ENCODE assay signal across 28 cellular contexts in genomic region chr2:54935389-54935788, GRCh38.
"Had no signal": no experiment of that assay in that cellular context is flagged by ENCODE, and none has a peak within 500 bp of the region (broad histone marks: within the 10 kb centered on the region; RNA-seq: fewer than 3 reads in every experiment).

No MANE protein-coding gene starts in this region.

- H3K27ac ChIP-seq: colonic mucosa, coronary artery, dorsolateral prefrontal cortex, epithelial cell of prostate, esophagus muscularis mucosa, foreskin keratinocyte, gastrocnemius medialis, gastroesophageal sphincter, heart left ventricle, heart right ventricle had no signal

- ATAC-seq: effector memory CD8-positive, alpha-beta T cell; esophagus mucosa; foreskin keratinocyte; gastrocnemius medialis; gastroesophageal sphincter; heart left ventricle; heart right ventricle had no signal

- H3K9me3 ChIP-seq: colonic mucosa, gastrocnemius medialis had no signal

- H3K36me3 ChIP-seq: colonic mucosa, esophagus muscularis mucosa, esophagus squamous epithelium, gastrocnemius medialis, gastroesophageal sphincter, heart left ventricle, heart right ventricle had no signal

- H3K4me1 ChIP-seq: colonic mucosa, esophagus muscularis mucosa, foreskin keratinocyte, gastroesophageal sphincter, heart left ventricle, heart right ventricle had no signal

- FAIRE-seq: colon, endometrium, endothelial cell of umbilical vein, frontal cortex had no signal

- DNase-seq: colonic mucosa; cortex of kidney; dermis blood vessel endothelial cell; dorsolateral prefrontal cortex; effector CD4-positive, alpha-beta T cell; effector CD8-positive, alpha-beta T cell; effector memory CD4-positive, alpha-beta T cell; effector memory CD8-positive, alpha-beta T cell; endodermal cell; erythroblast; esophagus squamous epithelium; foreskin fibroblast; foreskin keratinocyte; foreskin melanocyte; gastrocnemius medialis; glutamatergic neuron; head of caudate nucleus; heart left ventricle; heart right ventricle had no signal

- H3K4me3 ChIP-seq: colonic mucosa, coronary artery, dorsolateral prefrontal cortex, esophagus muscularis mucosa, esophagus squamous epithelium, gastrocnemius medialis, gastroesophageal sphincter, heart left ventricle, heart right ventricle had no signal

- H3K27me3 ChIP-seq: colonic mucosa, dorsolateral prefrontal cortex, esophagus muscularis mucosa, esophagus squamous epithelium, foreskin keratinocyte, gastrocnemius medialis, gastroesophageal sphincter, heart left ventricle, heart right ventricle had no signal
